Comparison of ENCODE assay signal across 14 cellular contexts in genomic region chr14:21057803-21058675, GRCh38. TPM values are rescaled to one million over a fixed set of nuclear protein-coding genes. Genes with fewer than 3 reads are reported as not detected.
DNase-seq lines count a peak whose midpoint lies in the region; ATAC-seq and TF ChIP-seq lines count a peak whose summit lies in the region.
"Had no signal": no experiment of that assay in that cellular context is flagged by ENCODE, and none has a peak within 500 bp of the region (broad histone marks: within the 10 kb centered on the region; RNA-seq: fewer than 3 reads in every experiment).

Gene RNASE8, plus strand, starts transcription at chr14:21057822. Its CDS starts 71 bp downstream, at chr14:21057893.

- H3K4me3 Mint-ChIP-seq in activated CD8-positive, alpha-beta T cell treated with anti-CD3 and anti-CD28 coated beads, Interleukin-2, amount 10 ng/mL, durations not matched to agents 7 days and 5 days, result no peak within 1 kb of the TSS
- H3K4me3 Mint-ChIP-seq: CD8-positive, alpha-beta memory T cell had no signal

- POLR2A ChIA-PET in activated CD8-positive, alpha-beta T cell treated with anti-CD3 and anti-CD28 coated beads, Interleukin-2, amount 10 ng/mL, durations not matched to agents 7 days and 5 days (lab: Charles Lee), result no interaction called here

- no peaks in the 10 kb centered on the region for H3K9me3 Mint-ChIP-seq in activated CD8-positive, alpha-beta T cell treated with anti-CD3 and anti-CD28 coated beads, Interleukin-2, amount 10 ng/mL, durations not matched to agents 7 days and 5 days (ENCODE audit: insufficient read depth)
- H3K9me3 Mint-ChIP-seq: CD8-positive, alpha-beta memory T cell had no signal

- H3K36me3 ChIP-seq in right lobe of liver, result no peaks in the 10 kb centered on the region
- no peaks in the 10 kb centered on the region for H3K36me3 ChIP-seq in vagina
- H3K36me3 ChIP-seq in SJCRH30, result no peaks in the 10 kb centered on the region

- H3K4me1 ChIP-seq in right lobe of liver (peaks cover 0 to 61% (median 16%) of the 10 kb centered on the region in 4 donors), vagina (no peaks in the 10 kb centered on the region), SJCRH30 (no peaks in the 10 kb centered on the region)

- H3K4me3 ChIP-seq in right lobe of liver (no peak within 1 kb of the TSS), vagina (no peak within 1 kb of the TSS), SJCRH30 (no peak within 1 kb of the TSS)

- peak; percentile 8 for TF ChIP-seq CTCF in AG09319 (IDR thresholded peaks at IDR 0.05; ENCODE audit: low read depth, low read length)
- TF ChIP-seq CTCF in right lobe of liver (IDR thresholded peaks at IDR 0.05), result peak in 2 of 4 donors; percentile 10 to 23
- TF ChIP-seq CTCF in vagina (IDR thresholded peaks at IDR 0.05), result no peak

- H3K27me3 ChIP-seq in right lobe of liver, result no peaks in the 10 kb centered on the region
- H3K27me3 ChIP-seq in vagina, result no peaks in the 10 kb centered on the region
- H3K27me3 ChIP-seq in SJCRH30, result peaks cover 12% of the 10 kb centered on the region; the same call in 1 of the 2 replicates

- H3K36me3 Mint-ChIP-seq in activated CD8-positive, alpha-beta T cell treated with anti-CD3 and anti-CD28 coated beads, Interleukin-2, amount 10 ng/mL, durations not matched to agents 7 days and 5 days (ENCODE audit: low read depth), result no peaks in the 10 kb centered on the region
- H3K36me3 Mint-ChIP-seq: CD8-positive, alpha-beta memory T cell had no signal

- intact Hi-C loops in right lobe of liver (cut with DNase I) (loop anchor here in 1 of 2 donors (5.0 kb wide), 1 partner anchor 44 kb away; the partner anchor contains the start of gene TMEM253), vagina (cut with DNase I) (no loop called here)

- ATAC-seq in activated CD8-positive, alpha-beta T cell treated with anti-CD3 and anti-CD28 coated beads, Interleukin-2, amount 10 ng/mL, durations not matched to agents 7 days and 5 days, result peak; percentile 33
- ATAC-seq in right lobe of liver, result peak in 1 of 4 donors; percentile 2

- DNase-seq in AG09319 (ENCODE audit: extremely low read depth, low read depth), result no peak
- DNase-seq in H4 (ENCODE audit: low spot score), result peak; percentile 29
- no peak for DNase-seq in activated CD8-positive, alpha-beta T cell treated with anti-CD3 and anti-CD28 coated beads, Interleukin-2, amount 10 ng/mL, durations not matched to agents 7 days and 5 days
- DNase-seq in right lobe of liver, result peak in 1 of 3 donors; percentile 25
- DNase-seq in vagina (ENCODE audit: extremely low spot score in 2 of 2), result no peak
- DNase-seq in DMS79 (lab: John Stamatoyannopoulos, UW), result no peak
- no peak for DNase-seq in SJCRH30
- DNase-seq in foreskin melanocyte, result no peak
- DNase-seq: caudate nucleus; CD8-positive, alpha-beta memory T cell; KBM-7 had no signal

- 55% methylated on average over 6 of the region's 8 CpGs for WGBS in right lobe of liver (ENCODE audit: insufficient coverage, low coverage, low lambda C conversion rate, missing lambda C conversion rate)

- H3K27me3 Mint-ChIP-seq in activated CD8-positive, alpha-beta T cell treated with anti-CD3 and anti-CD28 coated beads, Interleukin-2, amount 10 ng/mL, durations not matched to agents 7 days and 5 days (ENCODE audit: low read depth), result peaks cover 30% of the 10 kb centered on the region

- H3K9me3 ChIP-seq in right lobe of liver (no peaks in the 10 kb centered on the region), vagina (no peaks in the 10 kb centered on the region), SJCRH30 (replicated peaks) (no peaks in the 10 kb centered on the region)

- CTCF ChIA-PET in activated CD8-positive, alpha-beta T cell treated with anti-CD3 and anti-CD28 coated beads, Interleukin-2, amount 10 ng/mL, durations not matched to agents 7 days and 5 days (lab: Charles Lee), result interaction anchor here (1.0 to 1.8 kb wide), 2 partner anchors 17 to 43 kb away, joined by 3 to 4 read pairs; no protein-coding TSS in a partner anchor

- H3K27ac Mint-ChIP-seq in activated CD8-positive, alpha-beta T cell treated with anti-CD3 and anti-CD28 coated beads, Interleukin-2, amount 10 ng/mL, durations not matched to agents 7 days and 5 days, result no peak within 1 kb of the TSS
- H3K27ac Mint-ChIP-seq: CD8-positive, alpha-beta memory T cell had no signal

- peak within 1 kb of the TSS in 2 of 3 donors; percentile 54 to 74 for H3K27ac ChIP-seq in right lobe of liver
- no peak within 1 kb of the TSS for H3K27ac ChIP-seq in vagina
- no peak within 1 kb of the TSS for H3K27ac ChIP-seq in SJCRH30

- no peak for TF ChIP-seq POLR2A in right lobe of liver (IDR thresholded peaks at IDR 0.05)
- no peak for TF ChIP-seq POLR2A in vagina (IDR thresholded peaks at IDR 0.05)

- no peaks in the 10 kb centered on the region for H3K4me1 Mint-ChIP-seq in activated CD8-positive, alpha-beta T cell treated with anti-CD3 and anti-CD28 coated beads, Interleukin-2, amount 10 ng/mL, durations not matched to agents 7 days and 5 days (ENCODE audit: low read depth)
- H3K4me1 Mint-ChIP-seq: CD8-positive, alpha-beta memory T cell had no signal

RNA-seq across cellular contexts. Expression of gene RNASE8, which starts in this region (rescaled TPM):
- not detected in 2 replicates for total RNA-seq in H4 (2014; rRNA removed; shearing (Covaris generic))
- not detected for total RNA-seq in activated CD8-positive, alpha-beta T cell treated with anti-CD3 and anti-CD28 coated beads, Interleukin-2, amount 10 ng/mL, durations not matched to agents 7 days and 5 days
- not detected for total RNA-seq in right lobe of liver
- not detected for total RNA-seq in vagina
- total RNA-seq in SJCRH30 (2014; rRNA removed; shearing (Covaris generic)), result not detected in 2 replicates
- total RNA-seq: CD8-positive, alpha-beta memory T cell; esophagus mucosa; H1; skeletal muscle tissue had no signal

Comparison
In these comparisons a context has a peak if more than half of its experiments do, and no peak if none do; other contexts are left out.
1. Peak in DNase-seq in H4; RNA of the gene not detected or under 1 TPM.
2. Peak in ATAC-seq in activated CD8-positive, alpha-beta T cell treated with anti-CD3 and anti-CD28 coated beads, Interleukin-2, amount 10 ng/mL, durations not matched to agents 7 days and 5 days; RNA of the gene not detected or under 1 TPM.
3. H3K27ac ChIP-seq: peak in right lobe of liver (2 of 3); none in vagina (single experiment) and SJCRH30 (single experiment).